Comparison of ENCODE assay signal across 17 cellular contexts in the genomic region with DNA sequence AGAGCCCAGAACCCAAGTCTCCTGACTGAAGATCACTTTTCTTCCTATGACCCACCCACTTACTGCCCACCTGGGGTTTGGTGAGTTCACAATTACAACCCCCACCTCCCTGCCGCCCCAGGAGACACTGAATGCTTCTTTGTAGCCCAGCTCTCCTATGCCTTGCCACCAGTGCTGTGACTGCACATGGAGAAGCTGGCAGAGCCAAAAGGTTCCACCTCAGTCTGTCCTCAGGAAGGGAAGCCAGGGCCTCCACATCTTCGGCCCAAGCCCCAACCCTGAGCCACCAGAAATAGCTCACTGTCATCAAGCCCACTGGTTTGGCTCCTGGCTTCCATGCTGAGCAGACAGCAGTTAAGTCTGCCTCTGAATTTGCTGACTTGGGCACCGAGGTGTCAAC. TPM values are rescaled to one million over a fixed set of nuclear protein-coding genes. Genes with fewer than 3 reads are reported as not detected.
A peak's percentile ranks its signal among the peaks of the same experiment; 100 is the strongest.
DNase-seq lines count a peak whose midpoint lies in the region; ATAC-seq lines count a peak whose summit lies in the region.
"Had no signal": no experiment of that assay in that cellular context is flagged by ENCODE, and none has a peak within 500 bp of the region (broad histone marks: within the 10 kb centered on the region; RNA-seq: fewer than 3 reads in every experiment).

No MANE protein-coding gene starts in this region.

- H3K4me3 ChIP-seq in subcutaneous abdominal adipose tissue (ENCODE audit: low read depth in 1 of 5, low read length in 5 of 5) (no peak overlapping the region), GM23248 (no peak overlapping the region)
- H3K4me3 ChIP-seq: esophagus squamous epithelium, SJSA1 had no signal

- peaks cover 17 to 94% (median 94%) of the 10 kb centered on the region in 5 donors for H3K36me3 ChIP-seq in subcutaneous abdominal adipose tissue (ENCODE audit: control insufficient read depth in 5 of 5, insufficient read depth in 5 of 5, low read length in 5 of 5)
- peaks cover 52% of the 10 kb centered on the region for H3K36me3 ChIP-seq in GM23248 (ENCODE audit: low read depth)

- no peaks in the 10 kb centered on the region for H3K9me3 Mint-ChIP-seq in activated naive CD8-positive, alpha-beta T cell treated with anti-CD3 and anti-CD28 coated beads for 36 hours
- no peaks in the 10 kb centered on the region for H3K9me3 Mint-ChIP-seq in activated naive CD8-positive, alpha-beta T cell treated with anti-CD3 and anti-CD28 coated beads, Interleukin-2, amount 50 U/mL, for 24 hours
- no peaks in the 10 kb centered on the region for H3K9me3 Mint-ChIP-seq in activated CD8-positive, alpha-beta T cell treated with anti-CD3 and anti-CD28 coated beads, Interleukin-2, amount 10 ng/mL, durations not matched to agents 7 days and 5 days (ENCODE audit: insufficient read depth)
- H3K9me3 Mint-ChIP-seq: naive B cell had no signal

- peak overlapping the region; percentile 62 for H3K27ac Mint-ChIP-seq in activated naive CD8-positive, alpha-beta T cell treated with anti-CD3 and anti-CD28 coated beads for 36 hours
- H3K27ac Mint-ChIP-seq in activated naive CD8-positive, alpha-beta T cell treated with anti-CD3 and anti-CD28 coated beads, Interleukin-2, amount 50 U/mL, for 24 hours: no peak overlapping the region
- peak overlapping the region; percentile 56 for H3K27ac Mint-ChIP-seq in activated CD8-positive, alpha-beta T cell treated with anti-CD3 and anti-CD28 coated beads, Interleukin-2, amount 10 ng/mL, durations not matched to agents 7 days and 5 days

- H3K27me3 ChIP-seq in subcutaneous abdominal adipose tissue (ENCODE audit: control insufficient read depth in 5 of 5, insufficient read depth in 4 of 5, low read length in 5 of 5) (no peaks in the 10 kb centered on the region), GM23248 (replicated peaks; ENCODE audit: insufficient read depth) (no peaks in the 10 kb centered on the region)
- H3K27me3 ChIP-seq: esophagus squamous epithelium, SJSA1 had no signal

- no peak for ATAC-seq in activated naive CD8-positive, alpha-beta T cell treated with anti-CD3 and anti-CD28 coated beads, Interleukin-2, amount 50 U/mL, for 24 hours
- ATAC-seq in activated CD8-positive, alpha-beta T cell treated with anti-CD3 and anti-CD28 coated beads, Interleukin-2, amount 10 ng/mL, durations not matched to agents 7 days and 5 days: no peak
- ATAC-seq in left ventricle myocardium superior: peak; percentile 68
- no peak for ATAC-seq in HG02759 (IDR thresholded peaks at IDR 0.05; ENCODE audit: unreplicated experiment)
- ATAC-seq: left lobe of liver had no signal

- peak overlapping the region; percentile 20 for H3K27ac ChIP-seq in subcutaneous abdominal adipose tissue (ENCODE audit: low read depth, low read length)
- H3K27ac ChIP-seq in GM23248: no peak overlapping the region
- H3K27ac ChIP-seq: esophagus squamous epithelium, SJSA1 had no signal

- no peaks in the 10 kb centered on the region for H3K9me2 ChIP-seq in GM23248 (ENCODE audit: insufficient read depth)

- H4K20me1 ChIP-seq in GM23248 (ENCODE audit: insufficient read depth): no peaks in the 10 kb centered on the region

- in situ Hi-C loops in GM23248 (cut with MboI): no loop called here

- POLR2A ChIA-PET in activated CD8-positive, alpha-beta T cell treated with anti-CD3 and anti-CD28 coated beads, Interleukin-2, amount 10 ng/mL, durations not matched to agents 7 days and 5 days (lab: Charles Lee): interaction anchor here (0.9 kb wide), 1 partner anchor 27 kb away, joined by 3 read pairs; no protein-coding TSS in a partner anchor

- H3K4me1 ChIP-seq in subcutaneous abdominal adipose tissue (ENCODE audit: control insufficient read depth in 5 of 5, insufficient read depth in 5 of 5, low read length in 5 of 5): peaks cover 0 to 48% (median 4%) of the 10 kb centered on the region in 5 donors
- H3K4me1 ChIP-seq in GM23248 (ENCODE audit: insufficient read depth): no peaks in the 10 kb centered on the region
- H3K4me1 ChIP-seq: SJSA1 had no signal

- DNase-seq in activated naive CD8-positive, alpha-beta T cell treated with anti-CD3 and anti-CD28 coated beads for 36 hours: no peak
- DNase-seq in activated naive CD8-positive, alpha-beta T cell treated with anti-CD3 and anti-CD28 coated beads, Interleukin-2, amount 50 U/mL, for 24 hours: no peak
- no peak for DNase-seq in activated CD8-positive, alpha-beta T cell treated with anti-CD3 and anti-CD28 coated beads, Interleukin-2, amount 10 ng/mL, durations not matched to agents 7 days and 5 days
- DNase-seq in left ventricle myocardium superior (peak; percentile 39), GM23248 (no peak), NCI-H146 (lab: John Stamatoyannopoulos, UW) (no peak)
- DNase-seq: cortex of kidney; esophagus squamous epithelium; naive B cell; NCI-H1417 treated with DMSO at 0.1 percent for 48 hours; NCI-H446 treated with DMSO at 0.1 percent for 48 hours; stimulated activated CD4-positive, alpha-beta T cell treated with anti-CD3 and anti-CD28 coated beads, Interleukin-1b, Interleukin-23, amount 100 ng/mL, for 48 hours had no signal

- H3K9ac ChIP-seq in subcutaneous abdominal adipose tissue (ENCODE audit: low read length in 5 of 5): no peak overlapping the region
- H3K9ac ChIP-seq in GM23248: no peak overlapping the region

- no peaks in the 10 kb centered on the region; the same call in 1 of the 2 replicates for H3F3A ChIP-seq in GM23248 (ENCODE audit: insufficient read depth)

- peaks cover 47% of the 10 kb centered on the region for H3K36me3 Mint-ChIP-seq in activated naive CD8-positive, alpha-beta T cell treated with anti-CD3 and anti-CD28 coated beads for 36 hours
- H3K36me3 Mint-ChIP-seq in activated naive CD8-positive, alpha-beta T cell treated with anti-CD3 and anti-CD28 coated beads, Interleukin-2, amount 50 U/mL, for 24 hours (ENCODE audit: low read depth): peaks cover 78% of the 10 kb centered on the region
- peaks cover 76% of the 10 kb centered on the region for H3K36me3 Mint-ChIP-seq in activated CD8-positive, alpha-beta T cell treated with anti-CD3 and anti-CD28 coated beads, Interleukin-2, amount 10 ng/mL, durations not matched to agents 7 days and 5 days (ENCODE audit: low read depth)

- H3K4me1 Mint-ChIP-seq in activated naive CD8-positive, alpha-beta T cell treated with anti-CD3 and anti-CD28 coated beads for 36 hours: peaks cover 13% of the 10 kb centered on the region
- H3K4me1 Mint-ChIP-seq in activated naive CD8-positive, alpha-beta T cell treated with anti-CD3 and anti-CD28 coated beads, Interleukin-2, amount 50 U/mL, for 24 hours: peaks cover 10% of the 10 kb centered on the region
- peaks cover 42% of the 10 kb centered on the region for H3K4me1 Mint-ChIP-seq in activated CD8-positive, alpha-beta T cell treated with anti-CD3 and anti-CD28 coated beads, Interleukin-2, amount 10 ng/mL, durations not matched to agents 7 days and 5 days (ENCODE audit: low read depth)

- no peak overlapping the region for H2AFZ ChIP-seq in GM23248

- no peaks in the 10 kb centered on the region for H3K27me3 Mint-ChIP-seq in activated naive CD8-positive, alpha-beta T cell treated with anti-CD3 and anti-CD28 coated beads for 36 hours
- no peaks in the 10 kb centered on the region for H3K27me3 Mint-ChIP-seq in activated naive CD8-positive, alpha-beta T cell treated with anti-CD3 and anti-CD28 coated beads, Interleukin-2, amount 50 U/mL, for 24 hours
- H3K27me3 Mint-ChIP-seq in activated CD8-positive, alpha-beta T cell treated with anti-CD3 and anti-CD28 coated beads, Interleukin-2, amount 10 ng/mL, durations not matched to agents 7 days and 5 days (ENCODE audit: low read depth): no peaks in the 10 kb centered on the region
- H3K27me3 Mint-ChIP-seq: naive B cell had no signal

- intact Hi-C loops in left ventricle myocardium superior (cut with micrococcal nuclease): no loop called here

- CTCF ChIA-PET in activated CD8-positive, alpha-beta T cell treated with anti-CD3 and anti-CD28 coated beads, Interleukin-2, amount 10 ng/mL, durations not matched to agents 7 days and 5 days (lab: Charles Lee): interaction anchor here (0.8 to 7.2 kb wide), 14 partner anchors 12 to 129 kb away, joined by 3 to 52 read pairs (median 4); a partner anchor contains a TSS

- WGBS in GM23248 (ENCODE audit: low coverage in 1 of 2, low lambda C conversion rate in 2 of 2, missing lambda C conversion rate in 2 of 2), 2 experiments: 68 to 74% methylated on average over 3 of the region's 3 CpGs

- H3K4me2 ChIP-seq in GM23248 (ENCODE audit: unreplicated experiment): no peak overlapping the region

- H3K9me3 ChIP-seq in subcutaneous abdominal adipose tissue (ENCODE audit: control insufficient read depth in 5 of 5, low read length in 5 of 5) (no peaks in the 10 kb centered on the region), GM23248 (ENCODE audit: low read depth) (no peaks in the 10 kb centered on the region)
- H3K9me3 ChIP-seq: esophagus squamous epithelium, SJSA1 had no signal

- no peak overlapping the region for H3K4me3 Mint-ChIP-seq in activated naive CD8-positive, alpha-beta T cell treated with anti-CD3 and anti-CD28 coated beads for 36 hours
- H3K4me3 Mint-ChIP-seq in activated naive CD8-positive, alpha-beta T cell treated with anti-CD3 and anti-CD28 coated beads, Interleukin-2, amount 50 U/mL, for 24 hours: no peak overlapping the region
- no peak overlapping the region for H3K4me3 Mint-ChIP-seq in activated CD8-positive, alpha-beta T cell treated with anti-CD3 and anti-CD28 coated beads, Interleukin-2, amount 10 ng/mL, durations not matched to agents 7 days and 5 days

- H3K79me2 ChIP-seq in GM23248 (ENCODE audit: insufficient read depth): peaks cover 16% of the 10 kb centered on the region; the same call in 1 of the 2 replicates

RNA-seq across cellular contexts. Expression of a gene that starts 25.6 kb away (rescaled TPM):
- total RNA-seq in activated naive CD8-positive, alpha-beta T cell treated with anti-CD3 and anti-CD28 coated beads for 36 hours: under 1 TPM; 0.31 to 0.48 TPM
- total RNA-seq in activated CD8-positive, alpha-beta T cell treated with anti-CD3 and anti-CD28 coated beads, Interleukin-2, amount 10 ng/mL, durations not matched to agents 7 days and 5 days: 1 to 10 TPM; 1.4 to 1.7 TPM
- 0.52 TPM for total RNA-seq in left ventricle myocardium superior
- total RNA-seq in GM23248 (2014; rRNA removed; shearing (Covaris generic)): 1.0 and 1.9 TPM in 2 replicates
- 1.3 and 1.6 TPM in 2 replicates for polyA plus RNA-seq in GM23248 (2016; fragmentation: Nextera tagmentation; extraction: Ambion mirVana)

RNA-seq across cellular contexts. Expression of a gene that starts 29.2 kb away (rescaled TPM):
- total RNA-seq in activated naive CD8-positive, alpha-beta T cell treated with anti-CD3 and anti-CD28 coated beads for 36 hours: 100 to 1,000 TPM; 320 to 332 TPM
- total RNA-seq in activated CD8-positive, alpha-beta T cell treated with anti-CD3 and anti-CD28 coated beads, Interleukin-2, amount 10 ng/mL, durations not matched to agents 7 days and 5 days: 100 to 1,000 TPM; 172 to 184 TPM
- total RNA-seq in left ventricle myocardium superior: 198 TPM
- 123 and 125 TPM in 2 replicates for total RNA-seq in GM23248 (2014; rRNA removed; shearing (Covaris generic))
- polyA plus RNA-seq in GM23248 (2016; fragmentation: Nextera tagmentation; extraction: Ambion mirVana): 143 and 149 TPM in 2 replicates

RNA-seq across cellular contexts. Expression of a gene that starts 29.3 kb away (rescaled TPM):
- total RNA-seq in activated naive CD8-positive, alpha-beta T cell treated with anti-CD3 and anti-CD28 coated beads for 36 hours: 10 to 100 TPM; 15.9 to 18.2 TPM
- 10 to 100 TPM; 34.7 to 41.3 TPM for total RNA-seq in activated CD8-positive, alpha-beta T cell treated with anti-CD3 and anti-CD28 coated beads, Interleukin-2, amount 10 ng/mL, durations not matched to agents 7 days and 5 days
- total RNA-seq in left ventricle myocardium superior: 9.7 TPM
- 13.5 and 14.2 TPM in 2 replicates for total RNA-seq in GM23248 (2014; rRNA removed; shearing (Covaris generic))
- 31.8 and 32.6 TPM in 2 replicates for polyA plus RNA-seq in GM23248 (2016; fragmentation: Nextera tagmentation; extraction: Ambion mirVana)

RNA-seq across cellular contexts. Expression of a gene that starts 54.7 kb away (rescaled TPM):
- total RNA-seq in activated naive CD8-positive, alpha-beta T cell treated with anti-CD3 and anti-CD28 coated beads for 36 hours: not detected
- total RNA-seq in activated CD8-positive, alpha-beta T cell treated with anti-CD3 and anti-CD28 coated beads, Interleukin-2, amount 10 ng/mL, durations not matched to agents 7 days and 5 days: not detected
- 0.74 TPM for total RNA-seq in left ventricle myocardium superior
- total RNA-seq in GM23248 (2014; rRNA removed; shearing (Covaris generic)): not detected in 2 replicates
- polyA plus RNA-seq in GM23248 (2016; fragmentation: Nextera tagmentation; extraction: Ambion mirVana): not detected in 2 replicates
- total RNA-seq: esophagus squamous epithelium, G401, left lobe of liver, SJSA1 had no signal

RNA-seq across cellular contexts. Expression of a gene that starts 58.8 kb away (rescaled TPM):
- total RNA-seq in activated naive CD8-positive, alpha-beta T cell treated with anti-CD3 and anti-CD28 coated beads for 36 hours: 1 to 10 TPM; 1.6 to 2.4 TPM
- 100 to 1,000 TPM; 116 to 129 TPM for total RNA-seq in activated CD8-positive, alpha-beta T cell treated with anti-CD3 and anti-CD28 coated beads, Interleukin-2, amount 10 ng/mL, durations not matched to agents 7 days and 5 days
- 151 TPM for total RNA-seq in left ventricle myocardium superior
- total RNA-seq in GM23248 (2014; rRNA removed; shearing (Covaris generic)): not detected in 2 replicates
- not detected in 2 replicates for polyA plus RNA-seq in GM23248 (2016; fragmentation: Nextera tagmentation; extraction: Ambion mirVana)
- total RNA-seq: G401 had no signal
